ENCODE assay signal across 13 cellular contexts in the genomic region with DNA sequence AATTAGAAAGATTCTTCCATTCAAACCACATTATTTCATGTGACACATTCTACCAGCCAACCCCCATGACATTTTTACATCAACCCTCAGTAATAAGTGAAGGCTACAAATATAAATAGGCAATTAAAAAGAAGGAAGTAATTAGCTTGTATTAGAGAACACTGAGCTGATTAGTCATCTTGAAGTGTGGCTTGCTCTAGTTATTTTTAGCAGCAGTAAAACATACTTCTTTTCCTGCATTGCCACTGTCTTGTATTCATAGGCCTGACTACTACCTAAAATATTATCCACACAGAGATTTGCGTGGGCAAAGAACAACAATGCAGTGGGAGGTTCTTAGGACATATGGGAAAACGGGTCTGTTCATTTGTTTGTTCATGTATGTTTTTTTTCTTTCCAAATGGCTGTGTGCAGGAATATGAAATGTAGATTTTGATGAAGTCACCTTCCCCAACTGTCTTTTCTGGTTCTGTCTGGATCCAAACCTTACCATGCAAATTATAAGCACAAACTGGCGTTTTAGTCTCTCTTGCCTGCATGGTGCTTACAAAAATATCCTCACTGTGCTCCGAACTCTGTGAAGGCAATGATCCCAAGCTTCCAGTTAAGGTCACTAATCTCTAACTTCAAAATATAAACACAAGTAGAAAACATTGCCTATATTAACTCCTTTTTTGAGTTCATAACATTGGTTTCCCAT. TPM values are rescaled to one million over a fixed set of nuclear protein-coding genes. Genes with fewer than 3 reads are reported as not detected.
A peak's percentile ranks its signal among the peaks of the same experiment; 100 is the strongest.
DNase-seq lines count a peak whose midpoint lies in the region; ATAC-seq and TF ChIP-seq lines count a peak whose summit lies in the region.
"Had no signal": no experiment of that assay in that cellular context is flagged by ENCODE, and none has a peak within 500 bp of the region (broad histone marks: within the 10 kb centered on the region; RNA-seq: fewer than 3 reads in every experiment).

No MANE protein-coding gene starts in this region.

- no peaks in the 10 kb centered on the region for H3K36me3 Mint-ChIP-seq in osteocyte (ENCODE audit: unreplicated experiment)
- H3K36me3 Mint-ChIP-seq in stimulated activated effector memory CD8-positive, alpha-beta T cell treated with anti-CD3 and anti-CD28 coated beads, Interleukin-12 subunit alpha, Interleukin-12 subunit beta, amount 100 ng/mL, for 72 hours: no peaks in the 10 kb centered on the region
- no peaks in the 10 kb centered on the region for H3K36me3 Mint-ChIP-seq in activated T-cell treated with anti-CD3 and anti-CD28 coated beads, Interleukin-2, amount 50 U/mL, for 24 hours (ENCODE audit: low read depth)

- H3K9me3 Mint-ChIP-seq in osteocyte (ENCODE audit: unreplicated experiment): no peaks in the 10 kb centered on the region
- no peaks in the 10 kb centered on the region for H3K9me3 Mint-ChIP-seq in stimulated activated effector memory CD8-positive, alpha-beta T cell treated with anti-CD3 and anti-CD28 coated beads, Interleukin-12 subunit alpha, Interleukin-12 subunit beta, amount 100 ng/mL, for 72 hours
- no peaks in the 10 kb centered on the region for H3K9me3 Mint-ChIP-seq in activated T-cell treated with anti-CD3 and anti-CD28 coated beads, Interleukin-2, amount 50 U/mL, for 24 hours

- H3K4me1 Mint-ChIP-seq in osteocyte (ENCODE audit: unreplicated experiment): peaks cover 28% of the 10 kb centered on the region
- H3K4me1 Mint-ChIP-seq in stimulated activated effector memory CD8-positive, alpha-beta T cell treated with anti-CD3 and anti-CD28 coated beads, Interleukin-12 subunit alpha, Interleukin-12 subunit beta, amount 100 ng/mL, for 72 hours: no peaks in the 10 kb centered on the region
- H3K4me1 Mint-ChIP-seq in activated T-cell treated with anti-CD3 and anti-CD28 coated beads, Interleukin-2, amount 50 U/mL, for 24 hours (ENCODE audit: low read depth): no peaks in the 10 kb centered on the region

- peak; percentile 81 for DNase-seq in EL
- DNase-seq in MV-4-11 (lab: John Stamatoyannopoulos, UW): peak; percentile 64
- peak; percentile 55 to 83 for DNase-seq in cardiac fibroblast (ENCODE audit: low read depth in 2 of 2)
- DNase-seq in osteocyte (ENCODE audit: extremely low spot score, unreplicated experiment): no peak
- DNase-seq in stimulated activated effector memory CD8-positive, alpha-beta T cell treated with anti-CD3 and anti-CD28 coated beads, Interleukin-12 subunit alpha, Interleukin-12 subunit beta, amount 100 ng/mL, for 72 hours (ENCODE audit: low spot score in 2 of 2): no peak
- DNase-seq in activated CD4-positive, alpha-beta T cell treated with anti-CD3 and anti-CD28 coated beads, Interleukin-2, amount 50 U/mL, for 4 hours: no peak
- DNase-seq in activated T-cell treated with anti-CD3 and anti-CD28 coated beads, Interleukin-2, amount 50 U/mL, for 24 hours: no peak
- DNase-seq in substantia nigra (lab: John Stamatoyannopoulos, UW): no peak
- DNase-seq: H9; left ventricle myocardium superior; stimulated activated CD4-positive, alpha-beta T cell treated with anti-CD3 and anti-CD28 coated beads, Interleukin-2, amount 100 ng/mL, for 48 hours had no signal

- TF ChIP-seq CTCF in cardiac fibroblast (IDR thresholded peaks at IDR 0.05; ENCODE audit: low read depth, low read length) (no peak), osteocyte (IDR thresholded peaks at IDR 0.05) (no peak)

- no peaks in the 10 kb centered on the region for H3K27me3 Mint-ChIP-seq in osteocyte (ENCODE audit: unreplicated experiment)
- peaks cover 5% of the 10 kb centered on the region for H3K27me3 Mint-ChIP-seq in activated T-cell treated with anti-CD3 and anti-CD28 coated beads, Interleukin-2, amount 50 U/mL, for 24 hours

- H3K27ac ChIP-seq in substantia nigra (ENCODE audit: low read depth, low read length, poor library complexity, severe bottlenecking): no peak overlapping the region

- H3K27ac Mint-ChIP-seq in osteocyte (ENCODE audit: unreplicated experiment): peak overlapping the region; percentile 17
- no peak overlapping the region for H3K27ac Mint-ChIP-seq in stimulated activated effector memory CD8-positive, alpha-beta T cell treated with anti-CD3 and anti-CD28 coated beads, Interleukin-12 subunit alpha, Interleukin-12 subunit beta, amount 100 ng/mL, for 72 hours
- H3K27ac Mint-ChIP-seq in activated T-cell treated with anti-CD3 and anti-CD28 coated beads, Interleukin-2, amount 50 U/mL, for 24 hours: no peak overlapping the region
- H3K27ac Mint-ChIP-seq: H9 had no signal

- no peak for ATAC-seq in stimulated activated effector memory CD8-positive, alpha-beta T cell treated with anti-CD3 and anti-CD28 coated beads, Interleukin-12 subunit alpha, Interleukin-12 subunit beta, amount 100 ng/mL, for 72 hours
- ATAC-seq: left ventricle myocardium superior had no signal

- no peak overlapping the region for H3K4me3 ChIP-seq in cardiac fibroblast (replicated peaks in 1 of 2; ENCODE audit: low read depth in 2 of 2, low read length in 2 of 2)

- H3K4me3 Mint-ChIP-seq in osteocyte (ENCODE audit: unreplicated experiment): no peak overlapping the region
- H3K4me3 Mint-ChIP-seq in stimulated activated effector memory CD8-positive, alpha-beta T cell treated with anti-CD3 and anti-CD28 coated beads, Interleukin-12 subunit alpha, Interleukin-12 subunit beta, amount 100 ng/mL, for 72 hours: no peak overlapping the region
- no peak overlapping the region for H3K4me3 Mint-ChIP-seq in activated T-cell treated with anti-CD3 and anti-CD28 coated beads, Interleukin-2, amount 50 U/mL, for 24 hours
- H3K4me3 Mint-ChIP-seq: H9 had no signal

RNA-seq across cellular contexts. Expression of a gene that starts 31.5 kb away (rescaled TPM):
- not detected in 2 replicates for total RNA-seq in osteocyte
- total RNA-seq: dermis microvascular lymphatic vessel endothelial cell, H9, left ventricle myocardium superior, urinary bladder had no signal

Comparison
In these comparisons a context has a peak if more than half of its experiments do, and no peak if none do; other contexts are left out.
1. DNase-seq: peak in EL (single experiment), MV-4-11 (single experiment) and cardiac fibroblast (2 of 2); none in osteocyte (single experiment), stimulated activated effector memory CD8-positive, alpha-beta T cell treated with anti-CD3 and anti-CD28 coated beads, Interleukin-12 subunit alpha, Interleukin-12 subunit beta, amount 100 ng/mL, for 72 hours (0 of 2), activated CD4-positive, alpha-beta T cell treated with anti-CD3 and anti-CD28 coated beads, Interleukin-2, amount 50 U/mL, for 4 hours (0 of 2), activated T-cell treated with anti-CD3 and anti-CD28 coated beads, Interleukin-2, amount 50 U/mL, for 24 hours (single experiment) and substantia nigra (0 of 49).